ENCODE assay signal across 15 cellular contexts in genomic region chr15:82919231-82919886, GRCh38. TPM values are rescaled to one million over a fixed set of nuclear protein-coding genes. Genes with fewer than 3 reads are reported as not detected.
DNase-seq lines count a peak whose midpoint lies in the region; ATAC-seq and TF ChIP-seq lines count a peak whose summit lies in the region.
"Had no signal": no experiment of that assay in that cellular context is flagged by ENCODE, and none has a peak within 500 bp of the region (broad histone marks: within the 10 kb centered on the region; RNA-seq: fewer than 3 reads in every experiment).

No MANE protein-coding gene starts in this region.

- no peaks in the 10 kb centered on the region for H3K79me2 ChIP-seq in hepatocyte

- H3K4me3 ChIP-seq in hepatocyte: no peak overlapping the region
- no peak overlapping the region for H3K4me3 ChIP-seq in foreskin fibroblast (ENCODE audit: low read depth in 1 of 2, low read length in 2 of 2)
- H3K4me3 ChIP-seq: SJSA1 had no signal

- no peaks in the 10 kb centered on the region for H3K27me3 ChIP-seq in hepatocyte
- H3K27me3 ChIP-seq: SJSA1 had no signal

- TF ChIP-seq CTCF in hepatocyte (IDR thresholded peaks at IDR 0.05; ENCODE audit: poor library complexity): no peak
- no peak for TF ChIP-seq CTCF in foreskin fibroblast (IDR thresholded peaks at IDR 0.05; ENCODE audit: low read depth, low read length)

- DNase-seq in NCI-H1105 treated with DMSO at 0.1 percent for 48 hours (lab: John Stamatoyannopoulos, UW) (peak; percentile 1), SK-MEL-5 (ENCODE audit: low read depth, low spot score) (peak; percentile 31), hepatocyte (ENCODE audit: low spot score) (peak; percentile 24), sciatic nerve (ENCODE audit: low spot score) (no peak), foreskin fibroblast (no peak), LoVo (ENCODE audit: low spot score) (no peak), hypothalamus (lab: John Stamatoyannopoulos, UW) (no peak)
- no peak for DNase-seq in activated T-cell treated with anti-CD3 and anti-CD28 coated beads, Interleukin-2, amount 50 U/mL, for 48 hours
- DNase-seq: activated T-cell treated with anti-CD3 and anti-CD28 coated beads, Interleukin-2, amount 50 U/mL, for 4 hours; CD4-positive, alpha-beta T cell; H7; islet precursor cell; nucleus accumbens; stimulated activated CD4-positive, alpha-beta T cell treated with anti-CD3 and anti-CD28 coated beads, Interleukin-4, amount 100 ng/mL, for 4 hours had no signal

- H3K4me1 ChIP-seq in hepatocyte (ENCODE audit: insufficient read depth): no peaks in the 10 kb centered on the region
- H3K4me1 ChIP-seq: SJSA1 had no signal

- H2AFZ ChIP-seq in hepatocyte: no peak overlapping the region

- no peaks in the 10 kb centered on the region for H3K9me2 ChIP-seq in hepatocyte (replicated peaks; ENCODE audit: insufficient read depth)

- H3K27ac ChIP-seq in hepatocyte: no peak overlapping the region
- H3K27ac ChIP-seq: SJSA1 had no signal

- no peaks in the 10 kb centered on the region for H3K36me3 ChIP-seq in hepatocyte (replicated peaks; ENCODE audit: insufficient read depth, low read depth)
- H3K36me3 ChIP-seq: SJSA1 had no signal

- no peak overlapping the region for H3K4me2 ChIP-seq in hepatocyte

- in situ Hi-C loops in SK-MEL-5 (cut with HindIII; ENCODE audit: low pct_unique_long_range_greater_than_20kb, low sequenced_read_pairs): no loop called here

- H3K9me3 ChIP-seq in hepatocyte (ENCODE audit: low read depth): no peaks in the 10 kb centered on the region
- H3K9me3 ChIP-seq: SJSA1 had no signal

- intact Hi-C loops in sciatic nerve (cut with DNase I): no loop called here

- no peaks in the 10 kb centered on the region for H4K20me1 ChIP-seq in hepatocyte (ENCODE audit: insufficient read depth, poor library complexity, severe bottlenecking)

- peak; percentile 84 for ATAC-seq in sciatic nerve
- ATAC-seq: activated T-cell treated with anti-CD3 and anti-CD28 coated beads, Interleukin-2, amount 50 U/mL, for 4 hours had no signal

- 75% methylated on average over 6 of the region's 6 CpGs for WGBS in hepatocyte (ENCODE audit: low lambda C conversion rate, missing lambda C conversion rate)

RNA-seq across cellular contexts. Expression of gene HOMER2, which starts 33.2 kb away (rescaled TPM):
- 8.8 and 13.4 TPM in 2 replicates for total RNA-seq in SK-MEL-5 (2014; rRNA removed; shearing (Covaris generic))
- 7.8 and 10.6 TPM in 2 replicates for polyA plus RNA-seq in SK-MEL-5 (2015; cell fraction: cytosol; rRNA removed)
- 9.2 and 9.6 TPM in 2 replicates for polyA plus RNA-seq in SK-MEL-5 (2015; cell fraction: nucleus; rRNA removed)
- total RNA-seq in hepatocyte: 11.8 and 14.5 TPM in 2 replicates
- 5.9 and 7.7 TPM in 2 replicates for polyA plus RNA-seq in hepatocyte
- 13.2 TPM for total RNA-seq in sciatic nerve

Comparison
In these comparisons a context has a peak if more than half of its experiments do, and no peak if none do; other contexts are left out.
1. DNase-seq: peak in NCI-H1105 treated with DMSO at 0.1 percent for 48 hours (single experiment), SK-MEL-5 (single experiment) and hepatocyte (single experiment); none in sciatic nerve (single experiment), foreskin fibroblast (0 of 2), LoVo (single experiment), activated T-cell treated with anti-CD3 and anti-CD28 coated beads, Interleukin-2, amount 50 U/mL, for 48 hours (0 of 2) and hypothalamus (0 of 51).